ENCODE assay signal across 1 cellular context in the genomic region with DNA sequence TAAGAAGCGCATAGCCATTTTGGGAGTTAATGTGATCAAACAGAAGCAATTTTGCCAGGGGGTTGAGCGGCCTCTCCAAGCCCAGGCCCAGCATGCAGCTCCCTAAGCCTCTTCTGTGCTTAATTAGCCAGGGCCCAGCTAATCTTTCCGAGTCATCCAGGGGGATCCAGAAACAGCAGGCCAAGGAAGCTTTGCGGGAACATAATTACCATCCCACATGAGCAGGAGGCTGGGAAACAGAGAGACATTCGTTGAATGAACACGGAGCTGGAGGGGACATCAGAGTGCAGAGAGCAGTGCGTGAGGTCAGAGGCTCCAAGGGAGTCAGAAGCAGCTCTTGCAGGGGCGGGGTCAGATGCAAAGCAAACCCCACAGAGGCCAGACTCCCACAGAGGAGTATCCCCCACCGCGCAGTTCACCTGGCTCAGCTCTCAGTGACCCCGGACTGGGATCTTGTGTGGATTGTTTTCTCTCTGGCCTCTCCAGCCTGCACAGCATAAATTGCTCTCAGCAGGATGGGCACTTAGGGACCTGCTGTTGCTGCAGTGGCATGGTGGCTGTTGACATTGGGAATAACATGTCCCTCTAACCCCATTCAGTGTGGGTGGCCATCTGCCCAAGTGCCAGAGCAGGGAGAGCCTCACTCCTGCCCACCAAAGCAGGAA.
TF ChIP-seq lines count a peak whose summit lies in the region.

No MANE protein-coding gene starts in this region.

TF ChIP-seq in GM23338, 12 proteins besides CTCF, POLR2A, EP300 and RAD21 (continued from another document):
- TF ChIP-seq, protein P1, sequence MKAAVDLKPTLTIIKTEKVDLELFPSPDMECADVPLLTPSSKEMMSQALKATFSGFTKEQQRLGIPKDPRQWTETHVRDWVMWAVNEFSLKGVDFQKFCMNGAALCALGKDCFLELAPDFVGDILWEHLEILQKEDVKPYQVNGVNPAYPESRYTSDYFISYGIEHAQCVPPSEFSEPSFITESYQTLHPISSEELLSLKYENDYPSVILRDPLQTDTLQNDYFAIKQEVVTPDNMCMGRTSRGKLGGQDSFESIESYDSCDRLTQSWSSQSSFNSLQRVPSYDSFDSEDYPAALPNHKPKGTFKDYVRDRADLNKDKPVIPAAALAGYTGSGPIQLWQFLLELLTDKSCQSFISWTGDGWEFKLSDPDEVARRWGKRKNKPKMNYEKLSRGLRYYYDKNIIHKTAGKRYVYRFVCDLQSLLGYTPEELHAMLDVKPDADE (IDR thresholded peaks at IDR 0.05) = no peak
- no peak for TF ChIP-seq STAT1 (IDR thresholded peaks at IDR 0.05; ENCODE audit: unreplicated experiment)
